ENCODE assay signal across 9 cellular contexts in genomic region chr3:170420307-170420821, GRCh38. TPM values are rescaled to one million over a fixed set of nuclear protein-coding genes. Genes with fewer than 3 reads are reported as not detected.
A peak's percentile ranks its signal among the peaks of the same experiment; 100 is the strongest.
DNase-seq lines count a peak whose midpoint lies in the region; ATAC-seq and TF ChIP-seq lines count a peak whose summit lies in the region.
"Had no signal": no experiment of that assay in that cellular context is flagged by ENCODE, and none has a peak within 500 bp of the region (broad histone marks: within the 10 kb centered on the region; RNA-seq: fewer than 3 reads in every experiment).

No MANE protein-coding gene starts in this region.

- peaks cover 26% of the 10 kb centered on the region for H3K27me3 Mint-ChIP-seq in activated naive CD8-positive, alpha-beta T cell
- peaks cover 42% of the 10 kb centered on the region for H3K27me3 Mint-ChIP-seq in activated naive CD8-positive, alpha-beta T cell treated with anti-CD3 and anti-CD28 coated beads, Interleukin-2, amount 50 U/mL, for 24 hours

- H3K36me3 ChIP-seq in esophagus squamous epithelium (no peaks in the 10 kb centered on the region), upper lobe of right lung (no peaks in the 10 kb centered on the region)

- H3K4me1 Mint-ChIP-seq in activated naive CD8-positive, alpha-beta T cell (ENCODE audit: low read depth) = peaks cover 14% of the 10 kb centered on the region
- H3K4me1 Mint-ChIP-seq in activated naive CD8-positive, alpha-beta T cell treated with anti-CD3 and anti-CD28 coated beads, Interleukin-2, amount 50 U/mL, for 24 hours = peaks cover 11% of the 10 kb centered on the region

- H3K4me3 ChIP-seq in esophagus squamous epithelium (peak overlapping the region in 3 of 4 donors; percentile 42 to 67 (median 51)), upper lobe of right lung (peak overlapping the region; percentile 53)

- intact Hi-C loops in esophagus squamous epithelium (cut with DNase I) = no loop called here
- intact Hi-C loops in upper lobe of right lung (cut with DNase I) = no loop called here

- no peaks in the 10 kb centered on the region for H3K9me3 Mint-ChIP-seq in activated naive CD8-positive, alpha-beta T cell (ENCODE audit: low read depth)
- no peaks in the 10 kb centered on the region for H3K9me3 Mint-ChIP-seq in activated naive CD8-positive, alpha-beta T cell treated with anti-CD3 and anti-CD28 coated beads, Interleukin-2, amount 50 U/mL, for 24 hours

- H3K27ac ChIP-seq in esophagus squamous epithelium = peak overlapping the region; percentile 39 to 87 (median 70)
- H3K27ac ChIP-seq in upper lobe of right lung = peak overlapping the region; percentile 75

- DNase-seq in activated naive CD8-positive, alpha-beta T cell treated with anti-CD3 and anti-CD28 coated beads, Interleukin-2, amount 50 U/mL, for 24 hours = no peak
- no peak for DNase-seq in esophagus squamous epithelium (lab: John Stamatoyannopoulos, UW)
- peak; percentile 46 for DNase-seq in midbrain (lab: John Stamatoyannopoulos, UW)
- no peak for DNase-seq in upper lobe of right lung
- no peak for DNase-seq in dedifferentiated amniotic fluid mesenchymal stem cell (ENCODE audit: extremely low spot score)
- DNase-seq in GM19238 (ENCODE audit: insufficient read length, low spot score) = no peak
- DNase-seq in activated CD4-positive, alpha-beta T cell treated with anti-CD3 and anti-CD28 coated beads for 4 hours = no peak
- DNase-seq: activated CD8-positive, alpha-beta memory T cell treated with anti-CD3 and anti-CD28 coated beads, Interleukin-2, amount 50 U/mL, for 4 hours had no signal

- no peak for TF ChIP-seq POLR2A in esophagus squamous epithelium (IDR thresholded peaks at IDR 0.05)

- H3K4me1 ChIP-seq in esophagus squamous epithelium (peaks cover 3 to 27% (median 7%) of the 10 kb centered on the region in 3 donors), upper lobe of right lung (peaks cover 14% of the 10 kb centered on the region)

- TF ChIP-seq CTCF in esophagus squamous epithelium (IDR thresholded peaks at IDR 0.05) (no peak), upper lobe of right lung (IDR thresholded peaks at IDR 0.05) (no peak)

- H3K27me3 ChIP-seq in esophagus squamous epithelium (peaks cover 0 to 53% (median 4%) of the 10 kb centered on the region in 4 donors), upper lobe of right lung (peaks cover 18% of the 10 kb centered on the region)

- no peak overlapping the region for H3K27ac Mint-ChIP-seq in activated naive CD8-positive, alpha-beta T cell
- H3K27ac Mint-ChIP-seq in activated naive CD8-positive, alpha-beta T cell treated with anti-CD3 and anti-CD28 coated beads, Interleukin-2, amount 50 U/mL, for 24 hours = no peak overlapping the region

- no peaks in the 10 kb centered on the region for H3K9me3 ChIP-seq in esophagus squamous epithelium
- H3K9me3 ChIP-seq in upper lobe of right lung = no peaks in the 10 kb centered on the region

- H3K36me3 Mint-ChIP-seq in activated naive CD8-positive, alpha-beta T cell = peaks cover 2% of the 10 kb centered on the region
- H3K36me3 Mint-ChIP-seq in activated naive CD8-positive, alpha-beta T cell treated with anti-CD3 and anti-CD28 coated beads, Interleukin-2, amount 50 U/mL, for 24 hours (ENCODE audit: low read depth) = no peaks in the 10 kb centered on the region

- WGBS in esophagus squamous epithelium, 2 donors = 55 to 59% methylated on average over 13 to 17 of the region's 17 CpGs

- peak overlapping the region; percentile 78 for H3K4me3 Mint-ChIP-seq in activated naive CD8-positive, alpha-beta T cell
- no peak overlapping the region for H3K4me3 Mint-ChIP-seq in activated naive CD8-positive, alpha-beta T cell treated with anti-CD3 and anti-CD28 coated beads, Interleukin-2, amount 50 U/mL, for 24 hours

- ATAC-seq in activated naive CD8-positive, alpha-beta T cell treated with anti-CD3 and anti-CD28 coated beads, Interleukin-2, amount 50 U/mL, for 24 hours = no peak
- no peak for ATAC-seq in upper lobe of right lung

RNA-seq across cellular contexts. Expression of gene CLDN11, which starts 1.7 kb away (rescaled TPM):
- total RNA-seq in esophagus squamous epithelium = 1 to 10 TPM in 3 of 4 donors, under 1 TPM in 1; 0.57 to 5.5 (median 1.7) TPM
- 11.7 TPM for total RNA-seq in upper lobe of right lung
